Comparison of ENCODE assay signal across 9 cellular contexts in genomic region chr1:75796376-75797272, GRCh38. TPM values are rescaled to one million over a fixed set of nuclear protein-coding genes. Genes with fewer than 3 reads are reported as not detected.
DNase-seq lines count a peak whose midpoint lies in the region; ATAC-seq and TF ChIP-seq lines count a peak whose summit lies in the region.
"Had no signal": no experiment of that assay in that cellular context is flagged by ENCODE, and none has a peak within 500 bp of the region (broad histone marks: within the 10 kb centered on the region; RNA-seq: fewer than 3 reads in every experiment).

Gene MSH4 (plus strand): TSS chr1:75796882. CDS start chr1:75796986, 104 bp downstream.

- ATAC-seq in HG03469 (IDR thresholded peaks at IDR 0.05; ENCODE audit: unreplicated experiment) = no peak
- ATAC-seq in GM18909 (IDR thresholded peaks at IDR 0.05; ENCODE audit: poor library complexity, unreplicated experiment) = no peak

- no peaks in the 10 kb centered on the region for H3K4me1 ChIP-seq in neuronal stem cell (ENCODE audit: control insufficient read depth in 2 of 2, insufficient read depth in 1 of 2, low read depth in 1 of 2, low read length in 2 of 2)

- H2BK5ac ChIP-seq in neuronal stem cell (ENCODE audit: low read length) = no peak within 1 kb of the TSS

- peak within 1 kb of the TSS; percentile 60 for H3K27ac Mint-ChIP-seq in activated naive CD4-positive, alpha-beta T cell treated with anti-CD3 and anti-CD28 coated beads, Interleukin-2, amount 50 U/mL, for 24 hours

- H2AK5ac ChIP-seq in neuronal stem cell (ENCODE audit: low read depth, low read length) = no peak within 1 kb of the TSS

- no peaks in the 10 kb centered on the region for H3K9me3 Mint-ChIP-seq in activated naive CD4-positive, alpha-beta T cell treated with anti-CD3 and anti-CD28 coated beads, Interleukin-2, amount 50 U/mL, for 24 hours

- H3K9ac ChIP-seq in neuronal stem cell (ENCODE audit: low read depth, low read length, poor library complexity) = no peak within 1 kb of the TSS

- no peak within 1 kb of the TSS for H2AFZ ChIP-seq in neuronal stem cell (ENCODE audit: low read length)

- no peak within 1 kb of the TSS for H3K18ac ChIP-seq in neuronal stem cell (ENCODE audit: low read length)

- no peak within 1 kb of the TSS for H2BK120ac ChIP-seq in neuronal stem cell (ENCODE audit: low read depth, low read length)

- no peaks in the 10 kb centered on the region for H3K9me3 ChIP-seq in neuronal stem cell (replicated peaks in 1 of 2; ENCODE audit: control insufficient read depth in 2 of 2, insufficient read depth in 1 of 2, low read depth in 1 of 2, low read length in 2 of 2)

- H3K23ac ChIP-seq in neuronal stem cell (ENCODE audit: low read depth, low read length, poor library complexity) = peak within 1 kb of the TSS; percentile 92

- no peak for TF ChIP-seq CTCF in GM12865 (IDR thresholded peaks at IDR 0.05; ENCODE audit: insufficient read depth, low read depth, low read length, missing control alignments)

- H3K4me3 ChIP-seq in GM12865 (ENCODE audit: low read depth, low read length) (no peak within 1 kb of the TSS), neuronal stem cell (ENCODE audit: low read length in 2 of 2) (no peak within 1 kb of the TSS)

- H3K4me2 ChIP-seq in neuronal stem cell (ENCODE audit: insufficient read depth, low read length, poor library complexity, severe bottlenecking) = no peak within 1 kb of the TSS

- no peak within 1 kb of the TSS for H2BK15ac ChIP-seq in neuronal stem cell (ENCODE audit: low read length)

- H3K4me3 Mint-ChIP-seq in activated naive CD4-positive, alpha-beta T cell treated with anti-CD3 and anti-CD28 coated beads, Interleukin-2, amount 50 U/mL, for 24 hours = no peak within 1 kb of the TSS

- DNase-seq in GM12865 (ENCODE audit: low read depth) (peak; percentile 61), HK-2 (ENCODE audit: unreplicated experiment) (peak; percentile 34), neuronal stem cell (ENCODE audit: low spot score) (no peak), UCSD-AML1 (lab: John Stamatoyannopoulos, UW; ENCODE audit: unreplicated experiment) (no peak), middle frontal gyrus (ENCODE audit: extremely low spot score, low spot score) (no peak)
- DNase-seq: dermis blood vessel endothelial cell had no signal

- H4K91ac ChIP-seq in neuronal stem cell (ENCODE audit: low read depth, low read length, poor library complexity) = no peak within 1 kb of the TSS

- H3K27me3 Mint-ChIP-seq in activated naive CD4-positive, alpha-beta T cell treated with anti-CD3 and anti-CD28 coated beads, Interleukin-2, amount 50 U/mL, for 24 hours = no peaks in the 10 kb centered on the region

- H3K36me3 Mint-ChIP-seq in activated naive CD4-positive, alpha-beta T cell treated with anti-CD3 and anti-CD28 coated beads, Interleukin-2, amount 50 U/mL, for 24 hours = peaks cover 27% of the 10 kb centered on the region

- no peaks in the 10 kb centered on the region for H3K27me3 ChIP-seq in neuronal stem cell (ENCODE audit: control insufficient read depth in 3 of 3, insufficient read depth in 3 of 3, low read depth in 1 of 3, low read length in 3 of 3)

- no peak within 1 kb of the TSS for H2BK12ac ChIP-seq in neuronal stem cell (ENCODE audit: low read length)

- no CpG with 5 or more reads among the region's 34 CpGs for WGBS in neuronal stem cell (ENCODE audit: extremely low coverage in 2 of 2, insufficient read length in 2 of 2, insufficient replicate concordance in 1 of 2), 2 donors

- H3K4ac ChIP-seq in neuronal stem cell (ENCODE audit: low read length) = no peak within 1 kb of the TSS

- H3K4me1 Mint-ChIP-seq in activated naive CD4-positive, alpha-beta T cell treated with anti-CD3 and anti-CD28 coated beads, Interleukin-2, amount 50 U/mL, for 24 hours = peaks cover 19% of the 10 kb centered on the region

- H4K8ac ChIP-seq in neuronal stem cell (ENCODE audit: low read depth, low read length) = no peak within 1 kb of the TSS

- no peak within 1 kb of the TSS for H3K27ac ChIP-seq in neuronal stem cell (replicated peaks; ENCODE audit: low read length)

- H3K14ac ChIP-seq in neuronal stem cell (ENCODE audit: low read length) = no peak within 1 kb of the TSS

- H3K36me3 ChIP-seq in neuronal stem cell (replicated peaks in 1 of 2; ENCODE audit: control insufficient read depth in 2 of 2, insufficient read depth in 2 of 2, low read length in 2 of 2) = peaks cover 24 to 72% of the 10 kb centered on the region in 2 donors

- H3K79me1 ChIP-seq in neuronal stem cell (ENCODE audit: low read depth, low read length) = no peaks in the 10 kb centered on the region

RNA-seq across cellular contexts. Expression of gene MSH4, which starts in this region (rescaled TPM):
- not detected for polyA plus RNA-seq in neuronal stem cell (2013, experiment 1 of 2)
- polyA plus RNA-seq in neuronal stem cell (2013, experiment 2 of 2) = 0.01 TPM

Comparison
In these comparisons a context has a peak if more than half of its experiments do, and no peak if none do; other contexts are left out.
1. DNase-seq: peak in GM12865 (single experiment) and HK-2 (single experiment); none in neuronal stem cell (single experiment), UCSD-AML1 (single experiment) and middle frontal gyrus (single experiment).